8 cellular contexts compared by ENCODE assay signal in genomic region chr7:97027427-97028234, GRCh38. TPM values are rescaled to one million over a fixed set of nuclear protein-coding genes. Genes with fewer than 3 reads are reported as not detected.
DNase-seq lines count a peak whose midpoint lies in the region; ATAC-seq lines count a peak whose summit lies in the region.

No MANE protein-coding gene starts in this region.

- H3K4ac ChIP-seq in mesendoderm (ENCODE audit: low read depth, low read length) = no peak overlapping the region

- no peak overlapping the region for H3K18ac ChIP-seq in mesendoderm (ENCODE audit: low read length)

- no peak overlapping the region for H3K23ac ChIP-seq in mesendoderm (ENCODE audit: low read length)

- peak overlapping the region; percentile 50 for H3K56ac ChIP-seq in mesendoderm (ENCODE audit: low read length)

- peak overlapping the region; percentile 21 for H3K4me3 ChIP-seq in mesendoderm (ENCODE audit: low read length)

- peak overlapping the region; percentile 28 for H3K9ac ChIP-seq in mesendoderm (ENCODE audit: low read length)

- no peaks in the 10 kb centered on the region for H3K36me3 ChIP-seq in mesendoderm (ENCODE audit: control insufficient read depth, insufficient read depth, low read length)

- H2BK5ac ChIP-seq in mesendoderm (ENCODE audit: low read length) = no peak overlapping the region

- peaks cover 2% of the 10 kb centered on the region for H3K4me1 ChIP-seq in mesendoderm (ENCODE audit: control insufficient read depth, low read depth, low read length)

- no peak overlapping the region for H4K8ac ChIP-seq in mesendoderm (ENCODE audit: low read depth, low read length)

- peak; percentile 89 for DNase-seq in AG20443 (ENCODE audit: low spot score)
- peak; percentile 68 for DNase-seq in NCI-H460 (ENCODE audit: extremely low read depth, low read depth)
- DNase-seq in activated CD4-positive, alpha-beta T cell treated with anti-CD3 and anti-CD28 coated beads, Interleukin-2, amount 50 U/mL, for 48 hours = peak; percentile 69 to 79
- peak; percentile 47 for DNase-seq in effector CD8-positive, alpha-beta T cell (lab: John Stamatoyannopoulos, UW)
- DNase-seq in mesendoderm = peak; percentile 87
- peak; percentile 14 to 27 for DNase-seq in stimulated activated CD8-positive, alpha-beta memory T cell treated with anti-CD3 and anti-CD28 coated beads, Interleukin-15, amount 100 ng/mL, for 4 hours (ENCODE audit: low read depth in 2 of 2)

- H4K5ac ChIP-seq in mesendoderm (ENCODE audit: low read length) = no peak overlapping the region

- peaks cover 27% of the 10 kb centered on the region for H3K27me3 ChIP-seq in mesendoderm (ENCODE audit: insufficient read depth, low read length, poor library complexity)

- no peak overlapping the region for H2BK120ac ChIP-seq in mesendoderm (ENCODE audit: low read depth, low read length)

- ATAC-seq in GM18867 (IDR thresholded peaks at IDR 0.05; ENCODE audit: unreplicated experiment) (peak; percentile 95), HG03135 (IDR thresholded peaks at IDR 0.05; ENCODE audit: unreplicated experiment) (peak; percentile 82)

- WGBS in mesendoderm (ENCODE audit: extremely low coverage, insufficient coverage, low lambda C conversion rate) = no CpG with 5 or more reads among the region's 23 CpGs

- peak overlapping the region; percentile 78 for H3K4me2 ChIP-seq in mesendoderm (ENCODE audit: low read length)

- no peak overlapping the region for H2BK15ac ChIP-seq in mesendoderm (replicated peaks; ENCODE audit: low read depth)

- H3K27ac ChIP-seq in mesendoderm (ENCODE audit: low read depth, low read length) = no peak overlapping the region

- H2AK5ac ChIP-seq in mesendoderm (ENCODE audit: low read length) = no peak overlapping the region

- H3K79me2 ChIP-seq in mesendoderm (ENCODE audit: control insufficient read depth, insufficient read depth, low read length) = no peaks in the 10 kb centered on the region

- no peaks in the 10 kb centered on the region for H3K79me1 ChIP-seq in mesendoderm (ENCODE audit: low read length)

RNA-seq across cellular contexts. Expression of gene DLX5, which starts 3.0 kb away (rescaled TPM):
- not detected in 2 replicates for total RNA-seq in NCI-H460 (2014; rRNA removed; shearing (Covaris generic))
- polyA plus RNA-seq in NCI-H460 (2014; cell fraction: nucleus; rRNA removed) = not detected in 2 replicates
- polyA plus RNA-seq in mesendoderm (2013, experiment 1 of 2) = 0.29 TPM
- 0.42 TPM for polyA plus RNA-seq in mesendoderm (2013, experiment 2 of 2)

RNA-seq across cellular contexts. Expression of gene DLX6, which starts 22.3 kb away (rescaled TPM):
- 0.12 and 0.17 TPM in 2 replicates for total RNA-seq in NCI-H460 (2014; rRNA removed; shearing (Covaris generic))
- 0.32 and 0.47 TPM in 2 replicates for polyA plus RNA-seq in NCI-H460 (2014; cell fraction: nucleus; rRNA removed)
- polyA plus RNA-seq in mesendoderm (2013, experiment 1 of 2) = 0.21 TPM
- 0.14 TPM for polyA plus RNA-seq in mesendoderm (2013, experiment 2 of 2)

Comparison
In these comparisons a context has a peak if more than half of its experiments do, and no peak if none do; other contexts are left out.
1. DNase-seq: peak in every context shown above with its lines; median percentile 89 in AG20443; 87 in mesendoderm; 74 in activated CD4-positive, alpha-beta T cell treated with anti-CD3 and anti-CD28 coated beads, Interleukin-2, amount 50 U/mL, for 48 hours; 68 in NCI-H460; 47 in effector CD8-positive, alpha-beta T cell; 20 in stimulated activated CD8-positive, alpha-beta memory T cell treated with anti-CD3 and anti-CD28 coated beads, Interleukin-15, amount 100 ng/mL, for 4 hours.